Comparison of ENCODE assay signal across 25 cellular contexts in genomic region chr10:68856352-68856751, GRCh38.
"Had no signal": no experiment of that assay in that cellular context is flagged by ENCODE, and none has a peak within 500 bp of the region (broad histone marks: within the 10 kb centered on the region; RNA-seq: fewer than 3 reads in every experiment).

No MANE protein-coding gene starts in this region.

- ATAC-seq: HepG2, T-cell had no signal

- H3K27ac Mint-ChIP-seq: T-cell; T-helper 1 cell treated with Interleukin-12 subunit alpha and Interleukin-12 subunit beta and Interleukin-4 antibody, amounts not matched to agents 30 μg/mL and 1 μg/mL, for 36 hours had no signal

- H3K4me2 ChIP-seq: KMS-11, SK-N-SH had no signal

- H3K9me2 ChIP-seq: SK-N-SH had no signal

- H3K27ac ChIP-seq: KMS-11, RWPE1 had no signal

- H3K9ac ChIP-seq: KMS-11, SK-N-SH had no signal

- H3K9me3 ChIP-seq: SK-N-SH had no signal

- H3K4me3 Mint-ChIP-seq: T-cell; T-helper 1 cell treated with Interleukin-12 subunit alpha and Interleukin-12 subunit beta and Interleukin-4 antibody, amounts not matched to agents 30 μg/mL and 1 μg/mL, for 36 hours had no signal

- H3K4me1 Mint-ChIP-seq: T-cell had no signal

- DNase-seq: IMR-90, Kasumi-1, MV-4-11, NCI-H1048, NCI-H1105, NCI-H1417, NCI-H1436 treated with DMSO at 0.1 percent for 48 hours, NCI-H1694, NCI-H187 treated with DMSO at 0.1 percent for 48 hours, NCI-H2029 treated with DMSO at 0.1 percent for 48 hours, NCI-H226, NCI-H446, NCI-H510A, NCI-H524 treated with DMSO at 0.1 percent for 48 hours, NCI-H69, NCI-H774, OCI-M1, SHP77, SK-N-SH, SW 1271, T-cell had no signal

- FAIRE-seq: HepG2 had no signal
